21 cellular contexts compared by ENCODE assay signal in genomic region chr22:26418620-26419019, GRCh38.
"Had no signal": no experiment of that assay in that cellular context is flagged by ENCODE, and none has a peak within 500 bp of the region (broad histone marks: within the 10 kb centered on the region; RNA-seq: fewer than 3 reads in every experiment).

No MANE protein-coding gene starts in this region.

- ATAC-seq: activated CD8-positive, alpha-beta memory T cell treated with anti-CD3 and anti-CD28 coated beads, Interleukin-2, amount 10 ng/mL, durations not matched to agents 7 days and 5 days; T-helper 17 cell had no signal

- H3K9me3 ChIP-seq: SJSA1 had no signal

- H3K4me3 ChIP-seq: Peyer's patch, SJSA1 had no signal

- H3K27me3 ChIP-seq: Peyer's patch, SJSA1 had no signal

- H3K27ac ChIP-seq: Peyer's patch, SJSA1 had no signal

- DNase-seq: activated B cell treated with CpG ODN at 0.5 μM for 24 hours; activated CD4-positive, alpha-beta T cell treated with anti-CD3 and anti-CD28 coated beads for 1 hour; activated CD4-positive, alpha-beta T cell treated with anti-CD3 and anti-CD28 coated beads, Interleukin-2, amount 10 ng/mL, durations not matched to agents 24 days and 14 days; activated CD4-positive, alpha-beta T cell treated with anti-CD3 and anti-CD28 coated beads, Interleukin-2, amount 50 U/mL, for 48 hours; activated CD8-positive, alpha-beta memory T cell treated with anti-CD3 and anti-CD28 coated beads, Interleukin-2, amount 10 ng/mL, durations not matched to agents 7 days and 5 days; activated effector memory CD4-positive, alpha-beta T cell treated with Interleukin-2 at 50 U/mL for 16 hours; activated naive CD4-positive, alpha-beta T cell; activated T-cell treated with anti-CD3 and anti-CD28 coated beads, Interleukin-2, amount 50 U/mL, for 24 hours; amygdala; cerebellar nuclear complex; NCI-H1092; NCI-H1417; NCI-H1930; NCI-H446; NCI-H524; Peyer's patch; SHP77; T-helper 17 cell; T-helper 9 cell had no signal

- H3K4me1 ChIP-seq: Peyer's patch had no signal

- FAIRE-seq: colon had no signal

- H3K36me3 ChIP-seq: Peyer's patch, SJSA1 had no signal
